22 cellular contexts compared by ENCODE assay signal in genomic region chr1:96313216-96313615, GRCh38.
A peak's percentile ranks its signal among the peaks of the same experiment; 100 is the strongest.
DNase-seq lines count a peak whose midpoint lies in the region; ATAC-seq, FAIRE-seq and TF ChIP-seq lines count a peak whose summit lies in the region.
"Had no signal": no experiment of that assay in that cellular context is flagged by ENCODE, and none has a peak within 500 bp of the region (broad histone marks: within the 10 kb centered on the region; RNA-seq: fewer than 3 reads in every experiment).

No MANE protein-coding gene starts in this region.

- no peak for TF ChIP-seq EP300 in transverse colon (IDR thresholded peaks at IDR 0.05; ENCODE audit: low read depth)

- DNase-seq in AG10803 (ENCODE audit: low read depth) (peak; percentile 72), M059J (ENCODE audit: low read depth) (peak; percentile 80), bronchial epithelial cell (ENCODE audit: low read depth) (peak; percentile 27), kidney tubule cell (ENCODE audit: low spot score) (peak; percentile 49), NOMO-1 treated with DMSO at 0.1 percent for 48 hours (lab: John Stamatoyannopoulos, UW; ENCODE audit: unreplicated experiment) (no peak), transverse colon (no peak)
- DNase-seq in central memory CD4-positive, alpha-beta T cell, result no peak
- DNase-seq: activated CD4-positive, alpha-beta T cell treated with anti-CD3 and anti-CD28 coated beads, Interleukin-2, amount 50 U/mL, for 48 hours; amygdala; dorsolateral prefrontal cortex; Kasumi-1; left ventricle myocardium superior; naive B cell; NCI-H1436 treated with DMSO at 0.1 percent for 48 hours; posterior cingulate gyrus; spleen; stimulated activated naive CD4-positive, alpha-beta T cell had no signal

- in situ Hi-C loops in transverse colon (cut with MboI; ENCODE audit: low pct_ligation_motif_present in 1 of 4, low pct_unique_long_range_greater_than_20kb in 1 of 4, low sequenced_read_pairs in 3 of 4), result no loop called here

- no peak overlapping the region for H3K4me3 ChIP-seq in AG10803 (ENCODE audit: low read length)
- no peak overlapping the region for H3K4me3 ChIP-seq in bronchial epithelial cell (ENCODE audit: low read depth, low read length)
- H3K4me3 ChIP-seq in transverse colon, result no peak overlapping the region
- H3K4me3 ChIP-seq: dorsolateral prefrontal cortex, spleen, vagina had no signal

- no peak overlapping the region for H3K27ac ChIP-seq in transverse colon
- H3K27ac ChIP-seq: dorsolateral prefrontal cortex, foreskin keratinocyte, spleen, vagina had no signal

- H3K9me3 ChIP-seq in transverse colon, result peaks cover 0 to 4% of the 10 kb centered on the region in 2 donors
- H3K9me3 ChIP-seq: spleen, vagina had no signal

- no peak for FAIRE-seq in bronchial epithelial cell (lab: Jason Lieb, UNC)
- FAIRE-seq: D721Med, GM19239 had no signal

- H3K36me3 ChIP-seq in bronchial epithelial cell (ENCODE audit: control insufficient read depth, insufficient read depth, low read length) (no peaks in the 10 kb centered on the region), transverse colon (no peaks in the 10 kb centered on the region)
- H3K36me3 ChIP-seq: spleen, vagina had no signal

- H3K4me1 ChIP-seq in transverse colon, result no peaks in the 10 kb centered on the region
- H3K4me1 ChIP-seq: foreskin keratinocyte, spleen, vagina had no signal

- TF ChIP-seq CTCF in AG10803 (conservative IDR thresholded peaks at IDR 0.05; ENCODE audit: low read length), result no peak
- no peak for TF ChIP-seq CTCF in bronchial epithelial cell (IDR thresholded peaks at IDR 0.05; ENCODE audit: insufficient read depth, low read length, severe bottlenecking)
- TF ChIP-seq CTCF in transverse colon (IDR thresholded peaks at IDR 0.05), result no peak

- no peaks in the 10 kb centered on the region for H3K27me3 ChIP-seq in bronchial epithelial cell (ENCODE audit: control insufficient read depth, insufficient read depth, low read length)
- no peaks in the 10 kb centered on the region for H3K27me3 ChIP-seq in transverse colon
- H3K27me3 ChIP-seq: dorsolateral prefrontal cortex, foreskin keratinocyte, spleen, vagina had no signal

- 88 to 90% methylated on average over 1 of the region's 1 CpG for WGBS in transverse colon (ENCODE audit: low coverage in 1 of 2), 2 donors

- ATAC-seq in GM19351 (IDR thresholded peaks at IDR 0.05; ENCODE audit: unreplicated experiment), result no peak
- ATAC-seq: foreskin keratinocyte, left ventricle myocardium superior had no signal

- intact Hi-C loops in transverse colon (cut with DNase I; ENCODE audit: low total_unique reads), result no loop called here

- no peak for TF ChIP-seq POLR2A in transverse colon (IDR thresholded peaks at IDR 0.05)

Comparison
In these comparisons a context has a peak if more than half of its experiments do, and no peak if none do; other contexts are left out.
1. DNase-seq: peak in AG10803 (single experiment), M059J (single experiment), bronchial epithelial cell (single experiment) and kidney tubule cell (single experiment); none in central memory CD4-positive, alpha-beta T cell (single experiment), NOMO-1 treated with DMSO at 0.1 percent for 48 hours (single experiment) and transverse colon (single experiment).